ENCODE assay signal across 9 cellular contexts in the genomic region with DNA sequence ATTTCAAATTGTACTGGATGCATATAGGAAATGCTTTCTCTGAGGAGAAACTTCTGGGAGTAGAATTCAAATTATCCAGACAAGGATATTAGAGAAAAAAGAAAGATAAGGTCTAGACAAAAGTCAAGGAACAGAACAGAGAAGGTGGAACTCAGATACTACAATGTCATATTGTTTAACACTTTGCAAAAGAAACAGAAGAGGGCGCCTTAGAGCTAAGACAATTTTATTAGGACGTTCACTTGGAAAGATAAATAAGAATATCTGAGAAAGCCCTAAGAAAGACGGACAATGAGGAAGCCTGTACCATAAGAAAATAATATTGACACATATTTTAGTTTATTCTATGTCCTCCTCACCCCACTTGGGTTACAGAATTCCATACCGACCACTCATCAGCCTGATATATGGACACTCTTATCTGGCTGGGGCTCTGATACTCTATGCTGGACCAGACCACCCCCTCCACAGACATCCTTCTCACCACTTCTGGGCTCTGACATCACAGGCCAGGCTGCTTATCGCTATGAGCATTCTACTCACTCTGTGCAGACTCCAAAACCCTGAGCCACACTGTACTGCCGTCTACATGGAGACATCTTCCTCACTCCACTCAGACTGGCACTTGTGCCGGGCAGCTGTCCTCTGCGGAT. TPM values are rescaled to one million over a fixed set of nuclear protein-coding genes. Genes with fewer than 3 reads are reported as not detected.
DNase-seq lines count a peak whose midpoint lies in the region; ATAC-seq and TF ChIP-seq lines count a peak whose summit lies in the region.
"Had no signal": no experiment of that assay in that cellular context is flagged by ENCODE, and none has a peak within 500 bp of the region (broad histone marks: within the 10 kb centered on the region; RNA-seq: fewer than 3 reads in every experiment).

No MANE protein-coding gene starts in this region.

- no peak overlapping the region for H4K8ac ChIP-seq in IMR-90 (ENCODE audit: low read depth in 2 of 2, low read length in 2 of 2)

- CTCF ChIA-PET in CD8-positive, alpha-beta T cell (lab: Charles Lee), result interaction anchor here (0.9 to 3.0 kb wide), 7 partner anchors 9 to 238 kb away, joined by 3 to 13 read pairs (median 4); a partner anchor contains a TSS
- CTCF ChIA-PET in IMR-90 (lab: Yijun Ruan, JAX), result interaction anchor here (0.7 kb wide), 1 partner anchor 162 kb away, joined by 4 read pairs; no protein-coding TSS in a partner anchor

- H3K4me2 ChIP-seq in IMR-90 (ENCODE audit: low read depth, low read length), result no peak overlapping the region; the same call in 1 of the 2 replicates

- peaks cover 3% of the 10 kb centered on the region; the same call in 1 of the 2 replicates for H3K9me1 ChIP-seq in IMR-90 (ENCODE audit: insufficient read depth, low read length)

- BruUV-seq in IMR-90 (replicated peaks; lab: Mats Ljungman, UMichigan), result no TSS peak

- no peak overlapping the region for H2BK15ac ChIP-seq in IMR-90 (ENCODE audit: low read depth, low read length)

- 86% methylated on average over 1 of the region's 8 CpGs; no CpG with 5 or more reads in 1 of the 2 experiments for WGBS in IMR-90 (ENCODE audit: extremely low coverage in 2 of 2, insufficient read length in 1 of 2), 2 experiments

- no peak overlapping the region for H3K9ac ChIP-seq in IMR-90 (ENCODE audit: low read depth, low read length)

- no peaks in the 10 kb centered on the region for H3K9me3 ChIP-seq in CD8-positive, alpha-beta T cell (ENCODE audit: low read length)
- H3K9me3 ChIP-seq in IMR-90 (ENCODE audit: control insufficient read depth, insufficient read depth, low read length), result no peaks in the 10 kb centered on the region

- no peaks in the 10 kb centered on the region for H3K36me3 Mint-ChIP-seq in CD8-positive, alpha-beta T cell

- in situ Hi-C loops in IMR-90 (cut with MboI; ENCODE audit: low sequenced_read_pairs), result loop anchor here (25.0 kb wide), 2 partner anchors 437 to 687 kb away; a partner anchor contains a TSS

- H2AFZ ChIP-seq in IMR-90 (replicated peaks; ENCODE audit: low read length, poor library complexity), result no peak overlapping the region

- H3K18ac ChIP-seq in IMR-90 (ENCODE audit: low read depth, low read length), result no peak overlapping the region

- no peak overlapping the region for H2BK20ac ChIP-seq in IMR-90 (ENCODE audit: low read depth, low read length)

- no peak overlapping the region for H2BK120ac ChIP-seq in IMR-90 (ENCODE audit: low read depth, low read length)

- H3K4me1 Mint-ChIP-seq in CD8-positive, alpha-beta T cell (ENCODE audit: low read depth), result peaks cover 3% of the 10 kb centered on the region

- no peak overlapping the region for H3K4ac ChIP-seq in IMR-90 (ENCODE audit: low read depth, low read length)

- H3K27me3 Mint-ChIP-seq in CD8-positive, alpha-beta T cell (ENCODE audit: low read depth), result no peaks in the 10 kb centered on the region

- intact Hi-C loops in CD8-positive, alpha-beta T cell (cut with DNase I, micrococcal nuclease), result loop anchor here in 1 of 2 experiments (2.0 to 5.0 kb wide), 2 partner anchors 37 to 368 kb away; no protein-coding TSS in a partner anchor
- intact Hi-C loops in IMR-90 (cut with micrococcal nuclease), result loop anchor here (10.0 kb wide), 2 partner anchors 305 to 435 kb away; a partner anchor contains a TSS

- H3K27ac ChIP-seq in CD8-positive, alpha-beta T cell (ENCODE audit: low read depth, low read length), result no peak overlapping the region
- no peak overlapping the region for H3K27ac ChIP-seq in IMR-90 (ENCODE audit: insufficient read depth, low read length)

- no peaks in the 10 kb centered on the region for H3K27me3 ChIP-seq in CD8-positive, alpha-beta T cell (ENCODE audit: insufficient read depth, low read length)
- no peaks in the 10 kb centered on the region for H3K27me3 ChIP-seq in IMR-90 (ENCODE audit: control insufficient read depth, insufficient read depth, low read length)

- H3K14ac ChIP-seq in IMR-90 (replicated peaks; ENCODE audit: low read depth, low read length), result no peak overlapping the region

- H3K79me1 ChIP-seq in IMR-90 (ENCODE audit: low read depth in 1 of 2, low read length in 2 of 2), result no peaks in the 10 kb centered on the region

- no peak for DNase-seq in CD8-positive, alpha-beta T cell
- DNase-seq in IMR-90 (peak; percentile 61), fibroblast of the conjunctiva (ENCODE audit: low read depth) (peak; percentile 29), renal cortical epithelial cell (ENCODE audit: low read depth) (peak; percentile 50), nucleus accumbens (lab: John Stamatoyannopoulos, UW) (no peak), HK-2 (ENCODE audit: unreplicated experiment) (no peak)
- no peak for DNase-seq in activated T-cell treated with anti-CD3 and anti-CD28 coated beads, Interleukin-2, amount 50 U/mL, for 48 hours

- H4K5ac ChIP-seq in IMR-90 (ENCODE audit: low read depth, low read length), result no peak overlapping the region

- peak; percentile 58 for ATAC-seq in CD8-positive, alpha-beta T cell
- peak; percentile 90 for ATAC-seq in IMR-90 (ENCODE audit: low read depth)
- peak; percentile 84 for ATAC-seq in SK-N-SH treated with all-trans-retinoic acid at 6 μM for 48 hours

- H2BK5ac ChIP-seq in IMR-90 (ENCODE audit: low read depth, low read length, poor library complexity, severe bottlenecking), result no peak overlapping the region

- TF ChIP-seq POLR2A in IMR-90 (IDR thresholded peaks at IDR 0.05; ENCODE audit: low read depth, low read length), result no peak

- POLR2A ChIA-PET in CD8-positive, alpha-beta T cell (lab: Charles Lee), result interaction anchor here (1.1 to 1.4 kb wide), 2 partner anchors 9 to 12 kb away, joined by 3 to 8 read pairs; a partner anchor contains a TSS
- POLR2A ChIA-PET in IMR-90 (lab: Charles Lee; ENCODE audit: unreplicated experiment), result no interaction called here

- no peaks in the 10 kb centered on the region for H3K4me1 ChIP-seq in CD8-positive, alpha-beta T cell (ENCODE audit: insufficient read depth, low read length)
- H3K4me1 ChIP-seq in IMR-90 (ENCODE audit: control insufficient read depth, insufficient read depth, low read length), result no peaks in the 10 kb centered on the region

- H3K27ac Mint-ChIP-seq in CD8-positive, alpha-beta T cell, result no peak overlapping the region

- peak; percentile 58 for TF ChIP-seq RAD21 in IMR-90 (IDR thresholded peaks at IDR 0.05; ENCODE audit: low read length)

- H3K56ac ChIP-seq in IMR-90 (ENCODE audit: extremely low read depth, insufficient read depth, low read length), result no peak overlapping the region

- H2AK5ac ChIP-seq in IMR-90 (ENCODE audit: low read depth, low read length), result 0 out of 2 replicates have a peak overlapping the region, but pooled peaks have one; percentile 16

- H2AK9ac ChIP-seq in IMR-90 (replicated peaks; ENCODE audit: low read depth, low read length, poor library complexity), result no peak overlapping the region

- dilution Hi-C loops in IMR-90 (cut with HindIII; ENCODE audit: low sequenced_read_pairs, unreplicated experiment), result no loop called here

- H3K23ac ChIP-seq in IMR-90 (ENCODE audit: low read depth, low read length), result no peak overlapping the region

- H3K4me3 ChIP-seq in CD8-positive, alpha-beta T cell (ENCODE audit: low read depth, low read length), result no peak overlapping the region
- H3K4me3 ChIP-seq in IMR-90 (ENCODE audit: insufficient read depth, low read depth, low read length), result no peak overlapping the region

- no peaks in the 10 kb centered on the region for H3K9me3 Mint-ChIP-seq in CD8-positive, alpha-beta T cell
- H3K9me3 Mint-ChIP-seq: IgD-negative memory B cell had no signal

- H3K4me3 Mint-ChIP-seq in CD8-positive, alpha-beta T cell, result no peak overlapping the region
- H3K4me3 Mint-ChIP-seq: IgD-negative memory B cell had no signal

- H3K36me3 ChIP-seq in CD8-positive, alpha-beta T cell (ENCODE audit: insufficient read depth, low read length), result no peaks in the 10 kb centered on the region
- no peaks in the 10 kb centered on the region for H3K36me3 ChIP-seq in IMR-90 (ENCODE audit: control insufficient read depth, insufficient read depth, low read length)

- TF ChIP-seq CTCF in CD8-positive, alpha-beta T cell (IDR thresholded peaks at IDR 0.05), result peak; percentile 72
- peak; percentile 68 for TF ChIP-seq CTCF in IMR-90 (conservative IDR thresholded peaks at IDR 0.05; ENCODE audit: low read depth, low read length)

- H4K20me1 ChIP-seq in IMR-90 (ENCODE audit: insufficient read depth, low read length), result no peaks in the 10 kb centered on the region

- H4K91ac ChIP-seq in IMR-90 (ENCODE audit: insufficient read depth, low read depth, low read length), result no peak overlapping the region

TF ChIP-seq in IMR-90, 13 proteins besides CTCF, POLR2A, EP300 and RAD21:
- no peak for TF ChIP-seq CEBPB (IDR thresholded peaks at IDR 0.05; ENCODE audit: low read depth, low read length)
- peak; percentile 63 for TF ChIP-seq SMC3 (IDR thresholded peaks at IDR 0.05; ENCODE audit: low read depth, low read length)

TF ChIP-seq in SK-N-SH treated with all-trans-retinoic acid at 6 μM for 48 hours, 23 proteins besides CTCF, POLR2A, EP300 and RAD21 (continues in another document):
- TF ChIP-seq ZNF70 (CRISPR knock-in tag; IDR thresholded peaks at IDR 0.05) (no peak), ZFP30 (CRISPR knock-in tag; IDR thresholded peaks at IDR 0.05) (no peak), ARNTL (CRISPR knock-in tag; IDR thresholded peaks at IDR 0.05; ENCODE audit: borderline replicate concordance, low read depth) (no peak), ZNF565 (CRISPR knock-in tag; conservative IDR thresholded peaks at IDR 0.05; ENCODE audit: low read depth) (no peak), RARB (CRISPR knock-in tag; IDR thresholded peaks at IDR 0.05) (no peak)

RNA-seq across cellular contexts. Expression of a gene that starts 9.1 kb away (rescaled TPM):
- 10 to 100 TPM; 15.2 to 18.8 TPM for total RNA-seq in CD8-positive, alpha-beta T cell
- 24.7 and 33.3 TPM in 2 replicates for total RNA-seq in IMR-90 (2012; rRNA removed)
- polyA plus RNA-seq in IMR-90 (2012; rRNA removed), result 20.2 and 26.2 TPM in 2 replicates
- 4.7 and 9.4 TPM in 2 replicates for polyA plus RNA-seq in IMR-90 (2012; cell fraction: cytosol; rRNA removed)
- 3.7 and 17.3 TPM in 2 replicates for polyA plus RNA-seq in IMR-90 (2012; cell fraction: nucleus; rRNA removed; ENCODE audit: low replicate concordance)
- 101 and 148 TPM in 2 replicates for total RNA-seq in renal cortical epithelial cell

RNA-seq across cellular contexts. Expression of a gene that starts 42.6 kb away (rescaled TPM):
- 10 to 100 TPM; 30.8 to 35.0 TPM for total RNA-seq in CD8-positive, alpha-beta T cell
- total RNA-seq in IMR-90 (2012; rRNA removed) (13.8 and 14.7 TPM in 2 replicates), renal cortical epithelial cell (12.9 and 18.5 TPM in 2 replicates)
- polyA plus RNA-seq in IMR-90 (2012; rRNA removed), result 11.4 and 12.3 TPM in 2 replicates
- 5.9 and 6.8 TPM in 2 replicates for polyA plus RNA-seq in IMR-90 (2012; cell fraction: cytosol; rRNA removed)
- polyA plus RNA-seq in IMR-90 (2012; cell fraction: nucleus; rRNA removed; ENCODE audit: low replicate concordance), result 5.6 and 7.6 TPM in 2 replicates

Comparison
In these comparisons a context has a peak if more than half of its experiments do, and no peak if none do; other contexts are left out.
1. DNase-seq: peak in IMR-90 (single experiment), fibroblast of the conjunctiva (single experiment) and renal cortical epithelial cell (single experiment); none in CD8-positive, alpha-beta T cell (0 of 7), activated T-cell treated with anti-CD3 and anti-CD28 coated beads, Interleukin-2, amount 50 U/mL, for 48 hours (0 of 2), nucleus accumbens (0 of 56) and HK-2 (single experiment).
2. Peak in every context shown above with its lines, with median percentiles within 50 percentile points of each other: ATAC-seq.